ENCODE assay signal across 21 cellular contexts in genomic region chr2:175730025-175730424, GRCh38.
DNase-seq lines count a peak whose midpoint lies in the region; ATAC-seq, FAIRE-seq and TF ChIP-seq lines count a peak whose summit lies in the region.
"Had no signal": no experiment of that assay in that cellular context is flagged by ENCODE, and none has a peak within 500 bp of the region (broad histone marks: within the 10 kb centered on the region; RNA-seq: fewer than 3 reads in every experiment).

No MANE protein-coding gene starts in this region.

- in situ Hi-C loops in K562 (cut with MboI): no loop called here
- in situ Hi-C loops in transverse colon (cut with MboI; ENCODE audit: low pct_ligation_motif_present in 1 of 4, low pct_unique_long_range_greater_than_20kb in 1 of 4, low sequenced_read_pairs in 3 of 4): no loop called here

- POLR2A ChIA-PET in K562 (lab: Yijun Ruan, JAX): interaction anchor here (0.6 to 1.6 kb wide), 3 partner anchors 11 to 681 kb away, joined by 3 to 6 read pairs (median 4); no protein-coding TSS in a partner anchor
- POLR2A ChIA-PET in OCI-LY7 (lab: Charles Lee): interaction anchor here (0.6 kb wide), 1 partner anchor 439 kb away, joined by 3 read pairs; no protein-coding TSS in a partner anchor

- H4K20me1 ChIP-seq in K562 (replicated peaks; ENCODE audit: control insufficient read depth, insufficient read depth, low read length): no peaks in the 10 kb centered on the region
- no peaks in the 10 kb centered on the region for H4K20me1 ChIP-seq in OCI-LY7 (ENCODE audit: insufficient read depth, low read length)

- H3K9me3 ChIP-seq in K562 (replicated peaks; ENCODE audit: control insufficient read depth, insufficient read depth, low read depth, low read length) (no peaks in the 10 kb centered on the region), transverse colon (no peaks in the 10 kb centered on the region), OCI-LY7 (ENCODE audit: low read length) (no peaks in the 10 kb centered on the region)
- H3K9me3 ChIP-seq: BE2C, HAP-1 had no signal

- ATAC-seq in K562 (no peak), left colon (peak; percentile 81)

- H3K9ac ChIP-seq in K562 (ENCODE audit: insufficient read depth in 1 of 2, low read depth in 2 of 2, low read length in 2 of 2): no peak overlapping the region
- H3K9ac ChIP-seq: GM23248 had no signal

- TF ChIP-seq CTCF in K562 (IDR thresholded peaks at IDR 0.05 in 2 of 3, conservative IDR thresholded peaks at IDR 0.05 in 1 of 3; ENCODE audit: insufficient read depth in 2 of 3, low read depth in 1 of 3, low read length in 3 of 3) (no peak), transverse colon (IDR thresholded peaks at IDR 0.05) (no peak), OCI-LY7 (conservative IDR thresholded peaks at IDR 0.05; ENCODE audit: low read length) (no peak), coronary artery (IDR thresholded peaks at IDR 0.05) (no peak)

- H3K4me3 ChIP-seq in K562: no peak overlapping the region
- no peak overlapping the region for H3K4me3 ChIP-seq in transverse colon
- H3K4me3 ChIP-seq in OCI-LY7 (ENCODE audit: low read depth, low read length, poor library complexity, severe bottlenecking): no peak overlapping the region
- H3K4me3 ChIP-seq in coronary artery: no peak overlapping the region
- H3K4me3 ChIP-seq: GM23248, HAP-1 had no signal

- H3K27ac ChIP-seq in K562 (ENCODE audit: extremely low read depth, low read depth, low read length) (no peak overlapping the region), transverse colon (peak overlapping the region; percentile 18 to 44 (median 31)), OCI-LY7 (ENCODE audit: low read depth, low read length, poor library complexity, severe bottlenecking) (no peak overlapping the region), coronary artery (no peak overlapping the region)
- H3K27ac ChIP-seq: GM23248 had no signal

- H3K36me3 ChIP-seq in K562 (ENCODE audit: control insufficient read depth, insufficient read depth, low read length): no peaks in the 10 kb centered on the region
- H3K36me3 ChIP-seq in transverse colon: no peaks in the 10 kb centered on the region
- no peaks in the 10 kb centered on the region for H3K36me3 ChIP-seq in OCI-LY7 (ENCODE audit: insufficient read depth, low read length)
- H3K36me3 ChIP-seq: BE2C, HAP-1 had no signal

- no peak for TF ChIP-seq RAD21 in K562 (CRISPR knock-in tag; conservative IDR thresholded peaks at IDR 0.05 in 1 of 2, IDR thresholded peaks at IDR 0.05 in 1 of 2)

- BruUV-seq in K562 (replicated peaks; lab: Mats Ljungman, UMichigan) (no TSS peak), OCI-LY7 (replicated peaks; lab: Mats Ljungman, UMichigan) (no TSS peak)

- TF ChIP-seq EP300 in K562 (IDR thresholded peaks at IDR 0.05; ENCODE audit: low read length) (no peak), transverse colon (IDR thresholded peaks at IDR 0.05; ENCODE audit: low read depth) (no peak)

- no peak overlapping the region for H2AFZ ChIP-seq in K562 (ENCODE audit: low read depth, low read length)
- H2AFZ ChIP-seq in OCI-LY7 (ENCODE audit: low read length): no peak overlapping the region
- H2AFZ ChIP-seq: GM23248 had no signal

- TF ChIP-seq POLR2A in K562 (conservative IDR thresholded peaks at IDR 0.05) (no peak), transverse colon (IDR thresholded peaks at IDR 0.05) (no peak)

- H3K27me3 ChIP-seq in K562 (ENCODE audit: control insufficient read depth in 2 of 2, insufficient read depth in 2 of 2, low read length in 2 of 2): peaks cover 4 to 12% of the 10 kb centered on the region in 2 experiments; a peak in 3 of 5 replicates
- no peaks in the 10 kb centered on the region for H3K27me3 ChIP-seq in transverse colon
- H3K27me3 ChIP-seq: BE2C had no signal

- CTCF ChIA-PET in K562 (lab: Yijun Ruan, JAX; ENCODE audit: low intra/inter-chr PET ratio): no interaction called here
- CTCF ChIA-PET in OCI-LY7 (lab: Charles Lee; ENCODE audit: unreplicated experiment): no interaction called here

- intact Hi-C loops in K562 (cut with micrococcal nuclease) (no loop called here), left colon (cut with DNase I, micrococcal nuclease) (no loop called here), transverse colon (cut with DNase I; ENCODE audit: low total_unique reads) (no loop called here), OCI-LY7 (cut with micrococcal nuclease; ENCODE audit: unreplicated experiment) (no loop called here)

- 1% methylated on average over 3 of the region's 3 CpGs for WGBS in K562 (ENCODE audit: insufficient coverage, low coverage, missing lambda C conversion rate)
- WGBS in transverse colon (ENCODE audit: low coverage in 1 of 2), 2 donors: 24% methylated on average over 3 of the region's 3 CpGs; no CpG with 5 or more reads in 1 of the 2 donors

- no peak for FAIRE-seq in K562 (lab: Jason Lieb, UNC)
- FAIRE-seq: G401.6, GM12891, GM19239 had no signal

- H3K79me2 ChIP-seq in K562 (ENCODE audit: control insufficient read depth, insufficient read depth, low read length) (no peaks in the 10 kb centered on the region), OCI-LY7 (ENCODE audit: insufficient read depth, low read depth, low read length) (no peaks in the 10 kb centered on the region)

- H3K9me2 ChIP-seq in OCI-LY7 (ENCODE audit: insufficient read depth, low read length): no peaks in the 10 kb centered on the region

- no peaks in the 10 kb centered on the region for H3K9me1 ChIP-seq in K562 (ENCODE audit: control insufficient read depth, insufficient read depth, low read length)

- H3K4me2 ChIP-seq in K562 (ENCODE audit: insufficient read depth, low read length) (no peak overlapping the region), OCI-LY7 (ENCODE audit: low read length) (no peak overlapping the region)

- peak; percentile 18 for DNase-seq in HuH-7.5 (ENCODE audit: low spot score)
- no peak for DNase-seq in K562 (ENCODE audit: extremely low read depth in 1 of 4, low spot score in 3 of 4)
- peak in 1 of 2 donors; percentile 18 for DNase-seq in left colon
- no peak for DNase-seq in transverse colon
- DNase-seq in amygdala (lab: John Stamatoyannopoulos, UW): no peak
- DNase-seq in OCI-LY7 (ENCODE audit: low spot score): no peak
- DNase-seq in coronary artery (ENCODE audit: low spot score): no peak
- DNase-seq: ACHN; BE2C; C1 segment of cervical spinal cord; CD4-positive, CD25-positive, alpha-beta regulatory T cell; CD8-positive, alpha-beta memory T cell; COR-L47; DMS 273 treated with DMSO at 0.1 percent for 48 hours; DMS53; DND-41; GM23248 had no signal

- H3K4me1 ChIP-seq in K562 (replicated peaks in 1 of 2; ENCODE audit: control insufficient read depth in 2 of 2, insufficient read depth in 2 of 2, low read length in 2 of 2) (no peaks in the 10 kb centered on the region), transverse colon (peaks cover 0 to 22% (median 7%) of the 10 kb centered on the region in 4 donors), OCI-LY7 (ENCODE audit: insufficient read depth, low read length, poor library complexity, severe bottlenecking) (no peaks in the 10 kb centered on the region)
- H3K4me1 ChIP-seq: BE2C, HAP-1 had no signal

TF ChIP-seq in K562, 482 proteins besides CTCF, POLR2A, EP300 and RAD21:
- TF ChIP-seq ZNF134 (CRISPR knock-in tag; conservative IDR thresholded peaks at IDR 0.05) (no peak), ZNF316 (IDR thresholded peaks at IDR 0.05) (peak; percentile 57), LARP7 (IDR thresholded peaks at IDR 0.05) (no peak), HOMEZ (CRISPR knock-in tag; IDR thresholded peaks at IDR 0.05) (no peak), C11orf30 (IDR thresholded peaks at IDR 0.05; ENCODE audit: low read depth) (peak; percentile 49; the same call in 1 of the 2 replicates), OTX1 (CRISPR knock-in tag; IDR thresholded peaks at IDR 0.05) (no peak)

Comparison
In these comparisons a context has a peak if more than half of its experiments do, and no peak if none do; other contexts are left out.
1. H3K27ac ChIP-seq: peak in transverse colon (4 of 4); none in K562 (single experiment), OCI-LY7 (single experiment) and coronary artery (0 of 2).